ENCODE assay signal across 20 cellular contexts in the genomic region with DNA sequence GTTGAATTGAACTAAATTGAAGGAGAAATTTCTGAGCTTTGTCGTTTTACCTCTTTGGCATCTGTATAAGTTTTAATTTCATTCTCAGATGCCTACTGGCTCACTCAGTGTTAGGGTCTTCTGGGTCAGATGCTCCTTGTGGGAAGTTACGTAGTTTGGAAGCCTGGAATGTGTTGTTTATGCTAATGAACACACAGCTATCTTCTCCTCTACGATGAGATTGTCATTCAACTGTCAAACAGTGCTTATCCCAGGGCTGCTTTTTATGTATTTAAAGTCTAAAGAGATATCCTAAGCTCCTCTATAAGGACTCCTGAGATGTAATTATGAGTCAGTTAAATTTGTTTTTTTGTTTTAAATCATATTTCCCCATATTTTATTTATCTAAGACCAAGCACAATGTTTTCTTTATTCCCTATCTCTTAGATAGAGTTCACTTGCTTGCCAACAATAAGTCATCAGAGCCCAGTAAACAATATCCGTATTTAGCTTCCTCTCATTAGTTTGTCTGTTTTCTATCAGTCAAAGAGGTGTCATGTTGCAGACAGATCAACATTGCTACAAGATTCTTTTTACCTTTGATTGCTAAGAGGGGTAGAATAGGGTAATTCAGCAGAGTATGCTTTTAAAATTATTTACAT.
DNase-seq lines count a peak whose midpoint lies in the region; ATAC-seq and TF ChIP-seq lines count a peak whose summit lies in the region.
"Had no signal": no experiment of that assay in that cellular context is flagged by ENCODE, and none has a peak within 500 bp of the region (broad histone marks: within the 10 kb centered on the region; RNA-seq: fewer than 3 reads in every experiment).

No MANE protein-coding gene starts in this region.

- DNase-seq in NCI-H510A treated with DMSO at 0.1 percent for 48 hours (lab: John Stamatoyannopoulos, UW): peak; percentile 51
- no peak for DNase-seq in NCI-H510A (lab: John Stamatoyannopoulos, UW)
- DNase-seq in NCI-H748 treated with DMSO at 0.1 percent for 48 hours (lab: John Stamatoyannopoulos, UW): peak; percentile 54
- DNase-seq in left cardiac atrium: no peak
- no peak for DNase-seq in smooth muscle cell (lab: John Stamatoyannopoulos, UW; ENCODE audit: unreplicated experiment)
- DNase-seq in amniotic stem cell (lab: John Stamatoyannopoulos, UW): no peak
- DNase-seq in glutamatergic neuron: no peak
- DNase-seq in activated CD8-positive, alpha-beta memory T cell treated with anti-CD3 and anti-CD28 coated beads, Interleukin-2, amount 50 U/mL, for 48 hours: no peak
- DNase-seq: activated CD4-positive, alpha-beta T cell treated with anti-CD3 and anti-CD28 coated beads, Interleukin-2, amount 50 U/mL, for 1 hour; activated CD8-positive, alpha-beta memory T cell treated with anti-CD3 and anti-CD28 coated beads, Interleukin-2, amount 50 U/mL, for 4 hours; activated effector memory CD4-positive, alpha-beta T cell treated with Interleukin-2 at 50 U/mL for 16 hours; Caco-2; foreskin fibroblast; NCI-H2171; stimulated activated CD8-positive, alpha-beta memory T cell treated with anti-CD3 and anti-CD28 coated beads, Interleukin-4, amount 100 ng/mL, for 48 hours; upper lobe of right lung; WERI-Rb-1 had no signal

- WGBS in smooth muscle cell (ENCODE audit: low lambda C conversion rate): 37% methylated on average over 4 of the region's 4 CpGs

- peaks cover 2% of the 10 kb centered on the region for H3K9me3 Mint-ChIP-seq in glutamatergic neuron (ENCODE audit: unreplicated experiment)

- intact Hi-C loops in left cardiac atrium (cut with DNase I): no loop called here

- no peak overlapping the region for H3K4me3 Mint-ChIP-seq in glutamatergic neuron (ENCODE audit: unreplicated experiment)
- H3K4me3 Mint-ChIP-seq: T-helper 2 cell treated with Interferon-gamma antibody and Interleukin-4, amounts not matched to agents 5 μg/mL and 100 μg/mL, for 36 hours had no signal

- H3K27me3 ChIP-seq in smooth muscle cell (ENCODE audit: low read depth): no peaks in the 10 kb centered on the region
- H3K27me3 ChIP-seq: Peyer's patch, upper lobe of right lung had no signal

- no peaks in the 10 kb centered on the region for H3K79me2 ChIP-seq in smooth muscle cell (ENCODE audit: low read depth)

- no peaks in the 10 kb centered on the region for H3K36me3 Mint-ChIP-seq in glutamatergic neuron (ENCODE audit: unreplicated experiment)

- no peak overlapping the region for H3K27ac ChIP-seq in smooth muscle cell (ENCODE audit: low read depth)
- H3K27ac ChIP-seq: upper lobe of right lung, WERI-Rb-1 had no signal

- no peak overlapping the region for H3K27ac Mint-ChIP-seq in glutamatergic neuron (ENCODE audit: unreplicated experiment)
- H3K27ac Mint-ChIP-seq: T-helper 2 cell treated with Interferon-gamma antibody and Interleukin-4, amounts not matched to agents 5 μg/mL and 100 μg/mL, for 36 hours had no signal

- peak; percentile 62 to 84 for ATAC-seq in left cardiac atrium
- ATAC-seq: upper lobe of right lung had no signal

- H3K9ac ChIP-seq in smooth muscle cell (ENCODE audit: low read depth): no peak overlapping the region

- no peaks in the 10 kb centered on the region for H3K36me3 ChIP-seq in smooth muscle cell (ENCODE audit: low read depth)
- H3K36me3 ChIP-seq: HAP-1, Peyer's patch, upper lobe of right lung, WERI-Rb-1 had no signal

- H3F3A ChIP-seq in smooth muscle cell (ENCODE audit: low read depth): no peaks in the 10 kb centered on the region

- H3K4me1 ChIP-seq in smooth muscle cell (ENCODE audit: low read depth): peaks cover 4% of the 10 kb centered on the region
- H3K4me1 ChIP-seq: HAP-1, upper lobe of right lung had no signal

- H2AFZ ChIP-seq in smooth muscle cell (ENCODE audit: low read depth): no peak overlapping the region

- no peaks in the 10 kb centered on the region for H3K9me3 ChIP-seq in smooth muscle cell (replicated peaks; ENCODE audit: low read depth)
- H3K9me3 ChIP-seq: Caco-2, HAP-1, Peyer's patch, upper lobe of right lung had no signal

- H4K20me1 ChIP-seq in smooth muscle cell (ENCODE audit: low read depth): no peaks in the 10 kb centered on the region

- H3K4me1 Mint-ChIP-seq in glutamatergic neuron (ENCODE audit: low read depth, unreplicated experiment): no peaks in the 10 kb centered on the region

- H3K4me2 ChIP-seq in smooth muscle cell: peak overlapping the region; percentile 9

- no peak overlapping the region for H3K4me3 ChIP-seq in smooth muscle cell
- H3K4me3 ChIP-seq: HAP-1, Peyer's patch, upper lobe of right lung had no signal

- TF ChIP-seq CTCF in smooth muscle cell (IDR thresholded peaks at IDR 0.05; ENCODE audit: borderline replicate concordance, insufficient read depth, poor library complexity, severe bottlenecking): no peak
- TF ChIP-seq CTCF in glutamatergic neuron (IDR thresholded peaks at IDR 0.05; ENCODE audit: partially characterized antibody, unreplicated experiment): no peak

- H3K27me3 Mint-ChIP-seq in glutamatergic neuron (ENCODE audit: unreplicated experiment): no peaks in the 10 kb centered on the region

Comparison
In these comparisons a context has a peak if more than half of its experiments do, and no peak if none do; other contexts are left out.
1. DNase-seq: peak in NCI-H510A treated with DMSO at 0.1 percent for 48 hours (single experiment) and NCI-H748 treated with DMSO at 0.1 percent for 48 hours (single experiment); none in NCI-H510A (single experiment), left cardiac atrium (single experiment), smooth muscle cell (single experiment), amniotic stem cell (single experiment), glutamatergic neuron (single experiment) and activated CD8-positive, alpha-beta memory T cell treated with anti-CD3 and anti-CD28 coated beads, Interleukin-2, amount 50 U/mL, for 48 hours (single experiment).